ENCODE assay signal across 9 cellular contexts in the genomic region with DNA sequence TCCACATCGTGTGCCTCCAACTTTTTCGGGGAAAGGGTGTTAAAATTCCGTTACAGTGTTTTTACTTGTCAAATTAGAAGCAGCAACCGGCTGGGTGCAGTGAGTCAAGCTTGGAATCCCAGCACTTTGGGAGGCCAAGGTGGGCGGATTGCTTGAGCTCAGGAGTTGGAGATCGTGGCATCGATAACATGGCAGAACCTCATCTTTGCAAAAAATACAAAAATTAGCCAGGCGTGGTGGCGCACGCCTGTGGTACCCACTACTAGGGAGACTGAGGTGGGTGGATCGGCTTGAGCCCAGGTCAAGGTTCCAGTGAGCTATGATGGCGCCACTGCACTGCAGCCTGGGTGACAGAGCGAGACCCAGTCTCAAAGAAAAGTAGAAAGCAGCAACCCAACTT. TPM values are rescaled to one million over a fixed set of nuclear protein-coding genes. Genes with fewer than 3 reads are reported as not detected.
DNase-seq lines count a peak whose midpoint lies in the region; ATAC-seq and TF ChIP-seq lines count a peak whose summit lies in the region.
"Had no signal": no experiment of that assay in that cellular context is flagged by ENCODE, and none has a peak within 500 bp of the region (broad histone marks: within the 10 kb centered on the region; RNA-seq: fewer than 3 reads in every experiment).

No MANE protein-coding gene starts in this region.

- TF ChIP-seq CTCF in PC-9 (conservative IDR thresholded peaks at IDR 0.05) (no peak), epithelial cell of esophagus (IDR thresholded peaks at IDR 0.05; ENCODE audit: insufficient read depth, low read depth, low read length, missing control alignments) (no peak), neutrophil (IDR thresholded peaks at IDR 0.05) (no peak)

- peaks cover 41% of the 10 kb centered on the region for H3F3A ChIP-seq in PC-9 (ENCODE audit: insufficient read depth, low read depth)

- intact Hi-C loops in CD4-positive, alpha-beta memory T cell (cut with micrococcal nuclease): no loop called here
- intact Hi-C loops in PC-9 (cut with micrococcal nuclease; ENCODE audit: unreplicated experiment): no loop called here

- no peaks in the 10 kb centered on the region for H3K9me3 ChIP-seq in CD4-positive, alpha-beta memory T cell (ENCODE audit: control insufficient read depth in 1 of 2, low read length in 2 of 2)
- H3K9me3 ChIP-seq in PC-9 (ENCODE audit: insufficient read depth, low read depth) (no peaks in the 10 kb centered on the region), neutrophil (no peaks in the 10 kb centered on the region)

- CTCF ChIA-PET in CD4-positive, alpha-beta memory T cell (lab: Charles Lee; ENCODE audit: partially characterized antibody): interaction anchor here (0.7 to 2.1 kb wide), 3 partner anchors 11 to 20 kb away, joined by 3 to 8 read pairs (median 8); no protein-coding TSS in a partner anchor
- CTCF ChIA-PET in PC-9 (lab: Charles Lee): no interaction called here

- peaks cover 33 to 71% (median 53%) of the 10 kb centered on the region in 4 donors for H3K4me1 Mint-ChIP-seq in CD4-positive, alpha-beta memory T cell

- H3K4me3 ChIP-seq in CD4-positive, alpha-beta memory T cell (ENCODE audit: low read length in 2 of 2): peak overlapping the region; percentile 95 to 98
- H3K4me3 ChIP-seq in PC-9: peak overlapping the region; percentile 73
- peak overlapping the region; percentile 86 for H3K4me3 ChIP-seq in epithelial cell of esophagus (ENCODE audit: low read length)
- H3K4me3 ChIP-seq in neutrophil (ENCODE audit: low read depth in 1 of 2, low read length in 1 of 2): peak overlapping the region; percentile 88 to 92

- no peaks in the 10 kb centered on the region for H3K27me3 ChIP-seq in CD4-positive, alpha-beta memory T cell (ENCODE audit: insufficient read depth, low read length)
- H3K27me3 ChIP-seq in PC-9 (ENCODE audit: insufficient read depth, low read depth): no peaks in the 10 kb centered on the region
- H3K27me3 ChIP-seq in neutrophil: no peaks in the 10 kb centered on the region

- H3K4me2 ChIP-seq in PC-9: peak overlapping the region; percentile 88

- peaks cover 48% of the 10 kb centered on the region for H3K4me1 ChIP-seq in CD4-positive, alpha-beta memory T cell (ENCODE audit: insufficient read depth, low read length)
- H3K4me1 ChIP-seq in PC-9 (replicated peaks; ENCODE audit: insufficient read depth) (peaks cover 44% of the 10 kb centered on the region), neutrophil (ENCODE audit: control insufficient read depth in 1 of 2, insufficient read depth in 1 of 2, low read depth in 1 of 2, low read length in 1 of 2) (peaks cover 29 to 37% of the 10 kb centered on the region in 2 experiments)

- no peaks in the 10 kb centered on the region for H3K9me3 Mint-ChIP-seq in CD4-positive, alpha-beta memory T cell

- H3K27me3 Mint-ChIP-seq in CD4-positive, alpha-beta memory T cell: no peaks in the 10 kb centered on the region

- H4K20me1 ChIP-seq in PC-9 (ENCODE audit: insufficient read depth): peaks cover 22% of the 10 kb centered on the region

- H3K36me3 ChIP-seq in CD4-positive, alpha-beta memory T cell (ENCODE audit: insufficient read depth, low read length): peaks cover 12% of the 10 kb centered on the region
- peaks cover 9% of the 10 kb centered on the region; the same call in 1 of the 2 replicates for H3K36me3 ChIP-seq in PC-9 (ENCODE audit: low read depth)
- H3K36me3 ChIP-seq in neutrophil: peaks cover 65% of the 10 kb centered on the region

- peak overlapping the region; percentile 98 to 100 (median 99) for H3K27ac Mint-ChIP-seq in CD4-positive, alpha-beta memory T cell

- H2AFZ ChIP-seq in PC-9: 0 out of 2 replicates have a peak overlapping the region, but pooled peaks have one; percentile 83

- H3K36me3 Mint-ChIP-seq in CD4-positive, alpha-beta memory T cell: peaks cover 14 to 44% of the 10 kb centered on the region in 2 donors

- peaks cover 81% of the 10 kb centered on the region for H3K79me2 ChIP-seq in PC-9 (ENCODE audit: low read depth)

- no peak for ATAC-seq in HG02981 (IDR thresholded peaks at IDR 0.05; ENCODE audit: unreplicated experiment)

- H3K27ac ChIP-seq in CD4-positive, alpha-beta memory T cell (ENCODE audit: low read depth, low read length): peak overlapping the region; percentile 91
- peak overlapping the region; percentile 55 for H3K27ac ChIP-seq in PC-9
- peak overlapping the region; percentile 92 for H3K27ac ChIP-seq in neutrophil

- no peaks in the 10 kb centered on the region for H3K9me2 ChIP-seq in PC-9 (ENCODE audit: insufficient read depth)

- no peak for DNase-seq in CD4-positive, alpha-beta memory T cell
- no peak for DNase-seq in PC-9
- DNase-seq in epithelial cell of esophagus (ENCODE audit: low read depth): no peak
- DNase-seq in NCI-H1436 treated with DMSO at 0.1 percent for 48 hours (lab: John Stamatoyannopoulos, UW): no peak
- no peak for DNase-seq in SKM-1 (lab: John Stamatoyannopoulos, UW; ENCODE audit: unreplicated experiment)
- no peak for DNase-seq in amniotic stem cell (lab: John Stamatoyannopoulos, UW)
- DNase-seq: NCI-H446 had no signal

- POLR2A ChIA-PET in CD4-positive, alpha-beta memory T cell (lab: Charles Lee; ENCODE audit: partially characterized antibody): interaction anchor here (1.0 to 5.0 kb wide), 10 partner anchors 13 to 87 kb away, joined by 3 to 109 read pairs (median 8); a partner anchor contains a TSS
- POLR2A ChIA-PET in PC-9 (lab: Charles Lee; ENCODE audit: unreplicated experiment): no interaction called here

- peak overlapping the region; percentile 96 to 100 (median 99) for H3K4me3 Mint-ChIP-seq in CD4-positive, alpha-beta memory T cell

- no TSS peak for BruUV-seq in PC-9 (replicated peaks; lab: Mats Ljungman, UMichigan)

RNA-seq across cellular contexts. Expression of a gene that starts 1.1 kb away (rescaled TPM):
- 10 to 100 TPM; 38.8 TPM for total RNA-seq in CD4-positive, alpha-beta memory T cell
- polyA plus RNA-seq in CD4-positive, alpha-beta memory T cell: 10 to 100 TPM; 15.3 to 31.8 TPM
- total RNA-seq in PC-9 (2021): 61.0 and 65.3 TPM in 2 replicates

RNA-seq across cellular contexts. Expression of a gene that starts 31.1 kb away (rescaled TPM):
- total RNA-seq in CD4-positive, alpha-beta memory T cell: 10 to 100 TPM; 72.9 to 73.5 TPM
- 10 to 100 TPM in 1 of 2 donors, 1 to 10 TPM in 1; 5.3 to 24.6 TPM for polyA plus RNA-seq in CD4-positive, alpha-beta memory T cell
- 47.7 and 52.9 TPM in 2 replicates for total RNA-seq in PC-9 (2021)

RNA-seq across cellular contexts. Expression of a gene that starts 54.7 kb away (rescaled TPM):
- 10 to 100 TPM; 17.8 to 18.6 TPM for total RNA-seq in CD4-positive, alpha-beta memory T cell
- polyA plus RNA-seq in CD4-positive, alpha-beta memory T cell: 1 to 10 TPM; 3.3 to 4.6 TPM
- 11.9 and 13.0 TPM in 2 replicates for total RNA-seq in PC-9 (2021)
